ENCODE assay signal across 10 cellular contexts in genomic region chr18:77098033-77098432, GRCh38. TPM values are rescaled to one million over a fixed set of nuclear protein-coding genes. Genes with fewer than 3 reads are reported as not detected.
DNase-seq lines count a peak whose midpoint lies in the region; ATAC-seq, FAIRE-seq and TF ChIP-seq lines count a peak whose summit lies in the region.
"Had no signal": no experiment of that assay in that cellular context is flagged by ENCODE, and none has a peak within 500 bp of the region (broad histone marks: within the 10 kb centered on the region; RNA-seq: fewer than 3 reads in every experiment).

No MANE protein-coding gene starts in this region.

- WGBS in IMR-90 (ENCODE audit: extremely low coverage in 2 of 2, insufficient read length in 1 of 2), 2 experiments: no CpG with 5 or more reads among the region's 2 CpGs
- 75 to 76% (median 75%) methylated on average over 2 of the region's 2 CpGs for WGBS in small intestine, 3 donors

- no peak for DNase-seq in CD8-positive, alpha-beta T cell
- DNase-seq in IMR-90: peak; percentile 84
- DNase-seq in naive thymus-derived CD4-positive, alpha-beta T cell: no peak
- DNase-seq in NCI-H2029 (lab: John Stamatoyannopoulos, UW): no peak
- DNase-seq in NCI-H128 (lab: John Stamatoyannopoulos, UW; ENCODE audit: unreplicated experiment): no peak
- DNase-seq in small intestine: no peak
- DNase-seq: NK-92 treated with Interleukin-12 subunit alpha and Interleukin-12 subunit beta, amount 100 ng/mL, for 24 hours had no signal

- POLR2A ChIA-PET in CD8-positive, alpha-beta T cell (lab: Charles Lee): interaction anchor here (0.9 to 1.2 kb wide), 2 partner anchors 26 to 64 kb away, joined by 3 to 4 read pairs; no protein-coding TSS in a partner anchor
- POLR2A ChIA-PET in IMR-90 (lab: Charles Lee; ENCODE audit: unreplicated experiment): no interaction called here
- POLR2A ChIA-PET in naive thymus-derived CD4-positive, alpha-beta T cell (lab: Charles Lee): interaction anchor here (0.7 to 5.6 kb wide), 5 partner anchors 9 to 43 kb away, joined by 3 to 35 read pairs (median 5); partner anchors contain the start of gene MBP

- peaks cover 82% of the 10 kb centered on the region for H3K4me1 ChIP-seq in CD8-positive, alpha-beta T cell (ENCODE audit: insufficient read depth, low read length)
- H3K4me1 ChIP-seq in IMR-90 (ENCODE audit: control insufficient read depth, insufficient read depth, low read length) (peaks cover 27% of the 10 kb centered on the region), small intestine (ENCODE audit: control insufficient read depth in 2 of 2, insufficient read depth in 1 of 2, low read depth in 1 of 2, low read length in 1 of 2) (peaks cover 10 to 15% of the 10 kb centered on the region in 2 donors)
- peaks cover 75 to 79% of the 10 kb centered on the region in 2 donors for H3K4me1 ChIP-seq in naive thymus-derived CD4-positive, alpha-beta T cell (ENCODE audit: control insufficient read depth in 2 of 2, insufficient read depth in 2 of 2, low read length in 2 of 2)

- no peaks in the 10 kb centered on the region for H4K20me1 ChIP-seq in IMR-90 (ENCODE audit: insufficient read depth, low read length)

- peaks cover 9% of the 10 kb centered on the region for H3K36me3 ChIP-seq in CD8-positive, alpha-beta T cell (ENCODE audit: insufficient read depth, low read length)
- H3K36me3 ChIP-seq in IMR-90 (ENCODE audit: control insufficient read depth, insufficient read depth, low read length) (no peaks in the 10 kb centered on the region), small intestine (ENCODE audit: control insufficient read depth in 2 of 2, insufficient read depth in 2 of 2, low read length in 2 of 2) (peaks cover 0 to 2% of the 10 kb centered on the region in 2 donors)
- H3K36me3 ChIP-seq in naive thymus-derived CD4-positive, alpha-beta T cell (ENCODE audit: control insufficient read depth in 2 of 3, insufficient read depth in 3 of 3, low read length in 3 of 3): peaks cover 0 to 21% (median 0%) of the 10 kb centered on the region in 3 experiments

- peak overlapping the region; percentile 3 for H2BK5ac ChIP-seq in IMR-90 (ENCODE audit: low read depth, low read length, poor library complexity, severe bottlenecking)

- no peak overlapping the region for H3K56ac ChIP-seq in IMR-90 (ENCODE audit: extremely low read depth, insufficient read depth, low read length)

- H3K27ac Mint-ChIP-seq in CD8-positive, alpha-beta T cell: peak overlapping the region; percentile 87
- peak overlapping the region in 3 of 5 experiments; percentile 1 to 70 (median 40) for H3K27ac Mint-ChIP-seq in brain
- H3K27ac Mint-ChIP-seq in naive thymus-derived CD4-positive, alpha-beta T cell: peak overlapping the region in 8 of 9 donors; percentile 44 to 98 (median 82)

- no peak overlapping the region for H3K23ac ChIP-seq in IMR-90 (ENCODE audit: low read depth, low read length)

- CTCF ChIA-PET in CD8-positive, alpha-beta T cell (lab: Charles Lee): interaction anchor here (0.8 to 2.2 kb wide), 4 partner anchors 25 to 36 kb away, joined by 3 to 9 read pairs (median 4); no protein-coding TSS in a partner anchor
- CTCF ChIA-PET in IMR-90 (lab: Yijun Ruan, JAX): interaction anchor here (0.6 to 0.9 kb wide), 2 partner anchors 37 to 185 kb away, joined by 3 read pairs; no protein-coding TSS in a partner anchor
- CTCF ChIA-PET in naive thymus-derived CD4-positive, alpha-beta T cell (lab: Charles Lee): interaction anchor here (0.6 to 1.4 kb wide), 3 partner anchors 23 to 113 kb away, joined by 3 to 6 read pairs (median 3); no protein-coding TSS in a partner anchor

- H3K4me2 ChIP-seq in IMR-90 (ENCODE audit: low read depth, low read length): peak overlapping the region; percentile 61

- no peak overlapping the region; the same call in 1 of the 2 replicates for H2AK5ac ChIP-seq in IMR-90 (ENCODE audit: low read depth, low read length)

- peak overlapping the region; percentile 66; the same call in 1 of the 2 replicates for H2BK20ac ChIP-seq in IMR-90 (ENCODE audit: low read depth, low read length)

- intact Hi-C loops in CD8-positive, alpha-beta T cell (cut with DNase I, micrococcal nuclease): loop anchor here in 1 of 2 experiments (5.0 kb wide), 1 partner anchor 34 kb away; the partner anchor contains the start of gene MBP
- intact Hi-C loops in IMR-90 (cut with micrococcal nuclease): no loop called here
- intact Hi-C loops in naive thymus-derived CD4-positive, alpha-beta T cell (cut with micrococcal nuclease): loop anchor here in 1 of 2 donors (5.0 kb wide), 1 partner anchor 34 kb away; the partner anchor contains the start of gene MBP

- no peak overlapping the region for H2AK9ac ChIP-seq in IMR-90 (replicated peaks; ENCODE audit: low read depth, low read length, poor library complexity)

- H2AFZ ChIP-seq in IMR-90 (replicated peaks; ENCODE audit: low read length, poor library complexity): no peak overlapping the region

- no peak overlapping the region for H3K27ac ChIP-seq in CD8-positive, alpha-beta T cell (ENCODE audit: low read depth, low read length)
- H3K27ac ChIP-seq in IMR-90 (ENCODE audit: insufficient read depth, low read length) (peak overlapping the region; percentile 5; the same call in 1 of the 2 replicates), small intestine (ENCODE audit: low read depth in 1 of 2, low read length in 1 of 2) (no peak overlapping the region)
- H3K27ac ChIP-seq in naive thymus-derived CD4-positive, alpha-beta T cell (ENCODE audit: low read depth, low read length): no peak overlapping the region

- H3K9me3 ChIP-seq in CD8-positive, alpha-beta T cell (ENCODE audit: low read length): no peaks in the 10 kb centered on the region
- no peaks in the 10 kb centered on the region for H3K9me3 ChIP-seq in IMR-90 (ENCODE audit: control insufficient read depth, insufficient read depth, low read length)
- H3K9me3 ChIP-seq in naive thymus-derived CD4-positive, alpha-beta T cell (ENCODE audit: control insufficient read depth in 2 of 3, low read length in 3 of 3): no peaks in the 10 kb centered on the region
- no peaks in the 10 kb centered on the region for H3K9me3 ChIP-seq in small intestine (ENCODE audit: control insufficient read depth, low read depth)

- peak overlapping the region; percentile 45; the same call in 1 of the 2 replicates for H3K9ac ChIP-seq in IMR-90 (ENCODE audit: low read depth, low read length)

- H3K14ac ChIP-seq in IMR-90 (replicated peaks; ENCODE audit: low read depth, low read length): no peak overlapping the region

- dilution Hi-C loops in IMR-90 (cut with HindIII; ENCODE audit: low sequenced_read_pairs, unreplicated experiment): no loop called here

- no peak overlapping the region for H4K91ac ChIP-seq in IMR-90 (ENCODE audit: insufficient read depth, low read depth, low read length)

- no peaks in the 10 kb centered on the region for H3K27me3 ChIP-seq in CD8-positive, alpha-beta T cell (ENCODE audit: insufficient read depth, low read length)
- no peaks in the 10 kb centered on the region for H3K27me3 ChIP-seq in IMR-90 (ENCODE audit: control insufficient read depth, insufficient read depth, low read length)
- no peaks in the 10 kb centered on the region for H3K27me3 ChIP-seq in naive thymus-derived CD4-positive, alpha-beta T cell (ENCODE audit: control insufficient read depth in 2 of 2, insufficient read depth in 2 of 2, low read length in 2 of 2)
- H3K27me3 ChIP-seq in small intestine (ENCODE audit: control insufficient read depth in 2 of 2, insufficient read depth in 2 of 2, low read length in 2 of 2): no peaks in the 10 kb centered on the region

- in situ Hi-C loops in IMR-90 (cut with MboI; ENCODE audit: low sequenced_read_pairs): no loop called here

- FAIRE-seq in small intestine (lab: Jason Lieb, UNC): no peak

- H3K4ac ChIP-seq in IMR-90 (ENCODE audit: low read depth, low read length): peak overlapping the region; percentile 16

- peaks cover 57% of the 10 kb centered on the region for H3K36me3 Mint-ChIP-seq in CD8-positive, alpha-beta T cell
- no peaks in the 10 kb centered on the region for H3K36me3 Mint-ChIP-seq in brain
- H3K36me3 Mint-ChIP-seq in naive thymus-derived CD4-positive, alpha-beta T cell: peaks cover 4 to 46% (median 12%) of the 10 kb centered on the region in 5 donors

- no peaks in the 10 kb centered on the region for H3K27me3 Mint-ChIP-seq in CD8-positive, alpha-beta T cell (ENCODE audit: low read depth)
- peaks cover 13% of the 10 kb centered on the region for H3K27me3 Mint-ChIP-seq in brain
- H3K27me3 Mint-ChIP-seq in naive thymus-derived CD4-positive, alpha-beta T cell: no peaks in the 10 kb centered on the region

- H3K4me3 Mint-ChIP-seq in CD8-positive, alpha-beta T cell: no peak overlapping the region
- peak overlapping the region in 1 of 5 experiments; percentile 66 for H3K4me3 Mint-ChIP-seq in brain
- H3K4me3 Mint-ChIP-seq in naive thymus-derived CD4-positive, alpha-beta T cell: peak overlapping the region in 5 of 10 donors; percentile 25 to 92 (median 48)
- H3K4me3 Mint-ChIP-seq: endodermal cell had no signal

- peaks cover 0 to 16% of the 10 kb centered on the region in 2 experiments; a peak in 2 of 4 replicates for H3K79me1 ChIP-seq in IMR-90 (ENCODE audit: low read depth in 1 of 2, low read length in 2 of 2)

- BruUV-seq in IMR-90 (replicated peaks; lab: Mats Ljungman, UMichigan): no TSS peak

- no peaks in the 10 kb centered on the region for H3K9me3 Mint-ChIP-seq in CD8-positive, alpha-beta T cell
- no peaks in the 10 kb centered on the region for H3K9me3 Mint-ChIP-seq in brain
- H3K9me3 Mint-ChIP-seq in naive thymus-derived CD4-positive, alpha-beta T cell: no peaks in the 10 kb centered on the region
- H3K9me3 Mint-ChIP-seq: endodermal cell had no signal

- no peak overlapping the region for H4K5ac ChIP-seq in IMR-90 (ENCODE audit: low read depth, low read length)

- H4K8ac ChIP-seq in IMR-90 (ENCODE audit: low read depth in 2 of 2, low read length in 2 of 2): peak overlapping the region; percentile 15 to 74; a peak in 2 of 4 replicates

- TF ChIP-seq POLR2A in IMR-90 (IDR thresholded peaks at IDR 0.05; ENCODE audit: low read depth, low read length): no peak

- no peak overlapping the region for H3K18ac ChIP-seq in IMR-90 (ENCODE audit: low read depth, low read length)

- peaks cover 89% of the 10 kb centered on the region for H3K4me1 Mint-ChIP-seq in CD8-positive, alpha-beta T cell (ENCODE audit: low read depth)
- H3K4me1 Mint-ChIP-seq in brain: peaks cover 88% of the 10 kb centered on the region
- H3K4me1 Mint-ChIP-seq in naive thymus-derived CD4-positive, alpha-beta T cell: peaks cover 69 to 95% (median 87%) of the 10 kb centered on the region in 7 donors

- H3K4me3 ChIP-seq in CD8-positive, alpha-beta T cell (ENCODE audit: low read depth, low read length): no peak overlapping the region
- H3K4me3 ChIP-seq in IMR-90 (ENCODE audit: insufficient read depth, low read depth, low read length) (no peak overlapping the region), small intestine (ENCODE audit: low read depth in 1 of 2, low read length in 2 of 2) (no peak overlapping the region)
- no peak overlapping the region for H3K4me3 ChIP-seq in naive thymus-derived CD4-positive, alpha-beta T cell (ENCODE audit: low read length)

- H2BK15ac ChIP-seq in IMR-90 (ENCODE audit: low read depth, low read length): no peak overlapping the region

- peaks cover 15% of the 10 kb centered on the region for H3K9me1 ChIP-seq in IMR-90 (ENCODE audit: insufficient read depth, low read length)

- no peak for TF ChIP-seq CTCF in CD8-positive, alpha-beta T cell (IDR thresholded peaks at IDR 0.05)
- TF ChIP-seq CTCF in IMR-90 (conservative IDR thresholded peaks at IDR 0.05; ENCODE audit: low read depth, low read length) (no peak), brain (conservative IDR thresholded peaks at IDR 0.05) (no peak)

- TF ChIP-seq RAD21 in IMR-90 (IDR thresholded peaks at IDR 0.05; ENCODE audit: low read length): no peak

- ATAC-seq in CD8-positive, alpha-beta T cell: no peak
- ATAC-seq in IMR-90 (ENCODE audit: low read depth) (peak; percentile 23), GM18867 (IDR thresholded peaks at IDR 0.05; ENCODE audit: unreplicated experiment) (no peak)
- ATAC-seq in naive thymus-derived CD4-positive, alpha-beta T cell: peak; percentile 31

- H2BK120ac ChIP-seq in IMR-90 (ENCODE audit: low read depth, low read length): peak overlapping the region; percentile 79; the same call in 1 of the 2 replicates

RNA-seq across cellular contexts. Expression of gene MBP, which starts 34.5 kb away (rescaled TPM):
- 10 to 100 TPM; 67.9 to 70.7 TPM for total RNA-seq in CD8-positive, alpha-beta T cell
- 0.90 and 1.4 TPM in 2 replicates for total RNA-seq in IMR-90 (2012; rRNA removed)
- 0.72 and 0.75 TPM in 2 replicates for polyA plus RNA-seq in IMR-90 (2012; rRNA removed)
- polyA plus RNA-seq in IMR-90 (2012; cell fraction: cytosol; rRNA removed): 0.52 and 0.82 TPM in 2 replicates
- polyA plus RNA-seq in IMR-90 (2012; cell fraction: nucleus; rRNA removed; ENCODE audit: low replicate concordance): 1.2 and 2.2 TPM in 2 replicates
- polyA plus RNA-seq in brain (ENCODE audit: insufficient read depth, low read depth, low replicate concordance): 8,940 TPM
- 100 to 1,000 TPM in 3 of 5 experiments, 10 to 100 TPM in 2; 88.3 to 152 (median 116) TPM for total RNA-seq in naive thymus-derived CD4-positive, alpha-beta T cell
- 100 to 1,000 TPM in 1 of 2 donors, 10 to 100 TPM in 1; 96.4 to 107 TPM for polyA plus RNA-seq in naive thymus-derived CD4-positive, alpha-beta T cell
- polyA plus RNA-seq in small intestine: 10 to 100 TPM; 14.3 to 25.1 (median 20.8) TPM

Comparison
In these comparisons a context has a peak if more than half of its experiments do, and no peak if none do; other contexts are left out.
1. ATAC-seq: peak in IMR-90 (single experiment) and naive thymus-derived CD4-positive, alpha-beta T cell (single experiment); none in CD8-positive, alpha-beta T cell (single experiment) and GM18867 (single experiment).
2. RNA of gene MBP, which starts 34.5 kb away (polyA plus RNA-seq): 8,940 TPM in brain (single experiment); 96.4 to 107 TPM in naive thymus-derived CD4-positive, alpha-beta T cell, 14.3 to 25.1 TPM in small intestine and 0.52 to 2.2 TPM in IMR-90; every median in the first group is over 10 times any median in the second.
3. Peak in every context shown above with its lines, with median percentiles within 50 percentile points of each other: H3K27ac Mint-ChIP-seq.